20 cellular contexts compared by ENCODE assay signal in the genomic region with DNA sequence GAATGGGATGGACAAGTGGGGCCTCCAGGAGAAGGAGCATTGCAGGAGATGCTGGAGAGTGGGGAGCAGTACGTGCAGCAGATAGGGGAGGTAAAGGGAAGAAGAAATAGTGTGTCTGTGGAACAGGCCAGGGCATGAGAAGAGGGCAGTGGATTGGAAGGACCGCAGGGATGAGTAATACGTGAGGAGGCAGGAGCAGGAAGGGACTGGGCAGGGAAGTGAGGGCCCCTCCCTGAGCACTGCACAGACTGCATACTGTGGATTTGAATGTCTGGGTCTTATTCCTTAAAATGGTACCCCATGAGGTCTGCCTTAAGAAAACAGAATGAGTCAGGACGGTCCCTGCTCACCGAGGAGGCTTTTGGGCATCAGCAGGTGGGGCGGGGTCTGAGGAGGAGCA.
A peak's percentile ranks its signal among the peaks of the same experiment; 100 is the strongest.
DNase-seq lines count a peak whose midpoint lies in the region; ATAC-seq, FAIRE-seq and TF ChIP-seq lines count a peak whose summit lies in the region.
"Had no signal": no experiment of that assay in that cellular context is flagged by ENCODE, and none has a peak within 500 bp of the region (broad histone marks: within the 10 kb centered on the region; RNA-seq: fewer than 3 reads in every experiment).

No MANE protein-coding gene starts in this region.

- no peak for TF ChIP-seq EP300 in K562 (IDR thresholded peaks at IDR 0.05; ENCODE audit: low read length)

- H4K20me1 ChIP-seq in K562 (replicated peaks; ENCODE audit: control insufficient read depth, insufficient read depth, low read length): no peaks in the 10 kb centered on the region
- H4K20me1 ChIP-seq in OCI-LY7 (ENCODE audit: insufficient read depth, low read length): no peaks in the 10 kb centered on the region

- DNase-seq in left ventricle myocardium inferior (no peak), Right ventricle myocardium inferior (ENCODE audit: missing footprints) (no peak), K562 (ENCODE audit: extremely low read depth in 1 of 4, low spot score in 3 of 4) (no peak), lower lobe of right lung (no peak), OCI-LY7 (ENCODE audit: low spot score) (no peak), NCI-H1930 (lab: John Stamatoyannopoulos, UW) (no peak), pons (ENCODE audit: low spot score) (no peak)
- DNase-seq: 8988T, DND-41, GF-D8, NCI-H1092 treated with DMSO at 0.1 percent for 48 hours, NCI-H146, NCI-H2081, NCI-H510A treated with DMSO at 0.1 percent for 48 hours, NCI-H774, PC-3, SJCRH30 had no signal

- CTCF ChIA-PET in K562 (lab: Yijun Ruan, JAX; ENCODE audit: low intra/inter-chr PET ratio): no interaction called here
- CTCF ChIA-PET in OCI-LY7 (lab: Charles Lee; ENCODE audit: unreplicated experiment): no interaction called here

- BruUV-seq in K562 (replicated peaks; lab: Mats Ljungman, UMichigan) (no TSS peak), OCI-LY7 (replicated peaks; lab: Mats Ljungman, UMichigan) (no TSS peak)

- intact Hi-C loops in left ventricle myocardium inferior (cut with micrococcal nuclease): no loop called here
- intact Hi-C loops in Right ventricle myocardium inferior (cut with DNase I): no loop called here
- intact Hi-C loops in K562 (cut with micrococcal nuclease): no loop called here
- intact Hi-C loops in lower lobe of right lung (cut with DNase I): no loop called here
- intact Hi-C loops in OCI-LY7 (cut with micrococcal nuclease; ENCODE audit: unreplicated experiment): no loop called here

- H3K4me1 ChIP-seq in left ventricle myocardium inferior: no peaks in the 10 kb centered on the region
- peaks cover 0 to 4% of the 10 kb centered on the region in 2 experiments; a peak in 2 of 5 replicates for H3K4me1 ChIP-seq in K562 (replicated peaks in 1 of 2; ENCODE audit: control insufficient read depth in 2 of 2, insufficient read depth in 2 of 2, low read length in 2 of 2)
- no peaks in the 10 kb centered on the region for H3K4me1 ChIP-seq in lower lobe of right lung
- H3K4me1 ChIP-seq in OCI-LY7 (ENCODE audit: insufficient read depth, low read length, poor library complexity, severe bottlenecking): no peaks in the 10 kb centered on the region
- H3K4me1 ChIP-seq: HAP-1, SJCRH30 had no signal

- no peak overlapping the region for H3K27ac ChIP-seq in left ventricle myocardium inferior (replicated peaks)
- H3K27ac ChIP-seq in K562 (ENCODE audit: extremely low read depth, low read depth, low read length): no peak overlapping the region
- H3K27ac ChIP-seq in lower lobe of right lung: no peak overlapping the region
- H3K27ac ChIP-seq in OCI-LY7 (ENCODE audit: low read depth, low read length, poor library complexity, severe bottlenecking): no peak overlapping the region
- H3K27ac ChIP-seq: RWPE1, SJCRH30 had no signal

- H3K4me2 ChIP-seq in K562 (ENCODE audit: insufficient read depth, low read length): no peak overlapping the region
- no peak overlapping the region for H3K4me2 ChIP-seq in OCI-LY7 (ENCODE audit: low read length)

- no peak for TF ChIP-seq RAD21 in K562 (CRISPR knock-in tag; conservative IDR thresholded peaks at IDR 0.05 in 1 of 2, IDR thresholded peaks at IDR 0.05 in 1 of 2)

- no peaks in the 10 kb centered on the region for H3K9me1 ChIP-seq in K562 (ENCODE audit: control insufficient read depth, insufficient read depth, low read length)

- TF ChIP-seq POLR2A in K562 (conservative IDR thresholded peaks at IDR 0.05): no peak

- POLR2A ChIA-PET in K562 (lab: Yijun Ruan, JAX): no interaction called here
- POLR2A ChIA-PET in OCI-LY7 (lab: Charles Lee): no interaction called here

- peak overlapping the region; percentile 7 for H2AFZ ChIP-seq in K562 (ENCODE audit: low read depth, low read length)
- no peak overlapping the region for H2AFZ ChIP-seq in OCI-LY7 (ENCODE audit: low read length)

- H3K4me3 ChIP-seq in left ventricle myocardium inferior: peak overlapping the region; percentile 54
- H3K4me3 ChIP-seq in K562: no peak overlapping the region
- peak overlapping the region; percentile 27 for H3K4me3 ChIP-seq in lower lobe of right lung
- no peak overlapping the region for H3K4me3 ChIP-seq in OCI-LY7 (ENCODE audit: low read depth, low read length, poor library complexity, severe bottlenecking)
- H3K4me3 ChIP-seq: HAP-1, SJCRH30 had no signal

- H3K79me2 ChIP-seq in K562 (ENCODE audit: control insufficient read depth, insufficient read depth, low read length): no peaks in the 10 kb centered on the region
- H3K79me2 ChIP-seq in OCI-LY7 (ENCODE audit: insufficient read depth, low read depth, low read length): no peaks in the 10 kb centered on the region

- ATAC-seq in Right ventricle myocardium inferior: no peak
- ATAC-seq in K562: peak; percentile 27; the same call in 2 of the 3 replicates
- peak in 1 of 2 donors; percentile 15 for ATAC-seq in lower lobe of right lung
- ATAC-seq in GM18498 (IDR thresholded peaks at IDR 0.05; ENCODE audit: unreplicated experiment): no peak
- ATAC-seq: PC-3 had no signal

- in situ Hi-C loops in K562 (cut with MboI): no loop called here

- H3K9me2 ChIP-seq in OCI-LY7 (ENCODE audit: insufficient read depth, low read length): no peaks in the 10 kb centered on the region

- no peak for FAIRE-seq in K562 (lab: Jason Lieb, UNC)

- whole genome bisulfite sequencing in K562 (ENCODE audit: insufficient coverage, low coverage, missing lambda C conversion rate): 2% methylated on average over 6 of the region's 6 CpGs

- TF ChIP-seq CTCF in left ventricle myocardium inferior (IDR thresholded peaks at IDR 0.05; ENCODE audit: borderline replicate concordance): no peak
- no peak for TF ChIP-seq CTCF in K562 (IDR thresholded peaks at IDR 0.05 in 2 of 3, conservative IDR thresholded peaks at IDR 0.05 in 1 of 3; ENCODE audit: insufficient read depth in 2 of 3, low read depth in 1 of 3, low read length in 3 of 3)
- no peak for TF ChIP-seq CTCF in lower lobe of right lung (IDR thresholded peaks at IDR 0.05)
- TF ChIP-seq CTCF in OCI-LY7 (conservative IDR thresholded peaks at IDR 0.05; ENCODE audit: low read length): no peak

- no peak overlapping the region for H3K9ac ChIP-seq in K562 (ENCODE audit: insufficient read depth in 1 of 2, low read depth in 2 of 2, low read length in 2 of 2)

- H3K27me3 ChIP-seq in left ventricle myocardium inferior (ENCODE audit: low read depth): no peaks in the 10 kb centered on the region
- no peaks in the 10 kb centered on the region for H3K27me3 ChIP-seq in K562 (ENCODE audit: control insufficient read depth in 2 of 2, insufficient read depth in 2 of 2, low read length in 2 of 2)
- H3K27me3 ChIP-seq in lower lobe of right lung (ENCODE audit: low read depth): no peaks in the 10 kb centered on the region
- H3K27me3 ChIP-seq: SJCRH30 had no signal

- H3K36me3 ChIP-seq in left ventricle myocardium inferior: no peaks in the 10 kb centered on the region
- no peaks in the 10 kb centered on the region for H3K36me3 ChIP-seq in K562 (ENCODE audit: control insufficient read depth, insufficient read depth, low read length)
- H3K36me3 ChIP-seq in lower lobe of right lung: no peaks in the 10 kb centered on the region
- no peaks in the 10 kb centered on the region for H3K36me3 ChIP-seq in OCI-LY7 (ENCODE audit: insufficient read depth, low read length)
- H3K36me3 ChIP-seq: HAP-1, SJCRH30 had no signal

- H3K9me3 ChIP-seq in left ventricle myocardium inferior (replicated peaks): peaks cover 18% of the 10 kb centered on the region
- no peaks in the 10 kb centered on the region for H3K9me3 ChIP-seq in K562 (replicated peaks; ENCODE audit: control insufficient read depth, insufficient read depth, low read depth, low read length)
- no peaks in the 10 kb centered on the region for H3K9me3 ChIP-seq in lower lobe of right lung
- H3K9me3 ChIP-seq in OCI-LY7 (ENCODE audit: low read length): no peaks in the 10 kb centered on the region
- H3K9me3 ChIP-seq: HAP-1, SJCRH30 had no signal

TF ChIP-seq in K562, 482 proteins besides CTCF, POLR2A, EP300 and RAD21:
- TF ChIP-seq BCLAF1 (IDR thresholded peaks at IDR 0.05; ENCODE audit: borderline replicate concordance in 1 of 2, control insufficient read depth in 1 of 2, low read depth in 2 of 2, low read length in 1 of 2) (no peak), ZC3H4 (CRISPR knock-in tag; IDR thresholded peaks at IDR 0.05; ENCODE audit: borderline replicate concordance) (no peak), RBM14 (IDR thresholded peaks at IDR 0.05; ENCODE audit: borderline replicate concordance, insufficient read depth, low read depth, low read length) (no peak), KLF6 (CRISPR knock-in tag; IDR thresholded peaks at IDR 0.05; ENCODE audit: borderline replicate concordance) (no peak), DDX20 (tag; IDR thresholded peaks at IDR 0.05; ENCODE audit: low read depth) (no peak), BRF1 (IDR thresholded peaks at IDR 0.05; ENCODE audit: borderline replicate concordance, extremely low read depth, insufficient read length) (no peak), ZBTB1 (CRISPR knock-in tag; IDR thresholded peaks at IDR 0.05; ENCODE audit: borderline replicate concordance, low read depth) (no peak)
- TF ChIP-seq, protein P1, sequence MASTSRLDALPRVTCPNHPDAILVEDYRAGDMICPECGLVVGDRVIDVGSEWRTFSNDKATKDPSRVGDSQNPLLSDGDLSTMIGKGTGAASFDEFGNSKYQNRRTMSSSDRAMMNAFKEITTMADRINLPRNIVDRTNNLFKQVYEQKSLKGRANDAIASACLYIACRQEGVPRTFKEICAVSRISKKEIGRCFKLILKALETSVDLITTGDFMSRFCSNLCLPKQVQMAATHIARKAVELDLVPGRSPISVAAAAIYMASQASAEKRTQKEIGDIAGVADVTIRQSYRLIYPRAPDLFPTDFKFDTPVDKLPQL (IDR thresholded peaks at IDR 0.05; ENCODE audit: extremely low read depth, insufficient read length): no peak

Comparison
In these comparisons a context has a peak if more than half of its experiments do, and no peak if none do; other contexts are left out.
1. H3K4me3 ChIP-seq: peak in left ventricle myocardium inferior (single experiment) and lower lobe of right lung (single experiment); none in K562 (single experiment) and OCI-LY7 (single experiment).